ENCODE assay signal across 9 cellular contexts in genomic region chr9:33157960-33158359, GRCh38. TPM values are rescaled to one million over a fixed set of nuclear protein-coding genes. Genes with fewer than 3 reads are reported as not detected.
DNase-seq lines count a peak whose midpoint lies in the region; ATAC-seq and TF ChIP-seq lines count a peak whose summit lies in the region.
"Had no signal": no experiment of that assay in that cellular context is flagged by ENCODE, and none has a peak within 500 bp of the region (broad histone marks: within the 10 kb centered on the region; RNA-seq: fewer than 3 reads in every experiment).

No MANE protein-coding gene starts in this region.

- CTCF ChIA-PET in PC-3 (lab: Charles Lee) = no interaction called here

- BruUV-seq in PC-3 (replicated peaks; lab: Mats Ljungman, UMichigan) = no TSS peak

- H3K79me2 ChIP-seq in PC-3 (ENCODE audit: low read length) (peaks cover 94% of the 10 kb centered on the region), parathyroid adenoma (peaks cover 25% of the 10 kb centered on the region)

- H3K4me1 ChIP-seq in PC-3 (ENCODE audit: insufficient read depth, low read length) = peaks cover 73% of the 10 kb centered on the region
- peaks cover 0 to 20% of the 10 kb centered on the region in 2 donors for H3K4me1 ChIP-seq in esophagus (ENCODE audit: control insufficient read depth in 2 of 2, insufficient read depth in 2 of 2, low read length in 1 of 2)
- H3K4me1 ChIP-seq in parathyroid adenoma = peaks cover 41% of the 10 kb centered on the region

- no peaks in the 10 kb centered on the region for H3K36me3 ChIP-seq in PC-3 (ENCODE audit: low read depth, low read length)
- no peaks in the 10 kb centered on the region for H3K36me3 ChIP-seq in esophagus (ENCODE audit: control insufficient read depth in 2 of 2, insufficient read depth in 2 of 2, low read length in 1 of 2)
- no peaks in the 10 kb centered on the region for H3K36me3 ChIP-seq in parathyroid adenoma (ENCODE audit: control insufficient read depth, insufficient read depth, low read length)
- no peaks in the 10 kb centered on the region for H3K36me3 ChIP-seq in MG63

- intact Hi-C loops in PC-3 (cut with micrococcal nuclease) = no loop called here

- DNase-seq in PC-3 = no peak
- no peak for DNase-seq in MG63
- no peak for DNase-seq in GM03348 (ENCODE audit: low spot score)
- DNase-seq: MV-4-11 had no signal

- H3K4me3 ChIP-seq in PC-3 (ENCODE audit: low read length) (no peak overlapping the region), esophagus (ENCODE audit: low read depth in 1 of 2, low read length in 2 of 2) (no peak overlapping the region), parathyroid adenoma (ENCODE audit: low read depth, low read length) (no peak overlapping the region), MG63 (no peak overlapping the region)

- POLR2A ChIA-PET in PC-3 (lab: Charles Lee; ENCODE audit: unreplicated experiment) = no interaction called here

- no peaks in the 10 kb centered on the region for H4K20me1 ChIP-seq in PC-3 (ENCODE audit: low read length)

- no peak overlapping the region for H3K9ac ChIP-seq in PC-3 (ENCODE audit: low read length)
- no peak overlapping the region for H3K9ac ChIP-seq in parathyroid adenoma

- ATAC-seq in PC-3 (no peak), GM21360 (IDR thresholded peaks at IDR 0.05; ENCODE audit: unreplicated experiment) (no peak), HG03457 (IDR thresholded peaks at IDR 0.05; ENCODE audit: unreplicated experiment) (no peak)

- TF ChIP-seq CTCF in C4-2B (conservative IDR thresholded peaks at IDR 0.05) (no peak), PC-3 (conservative IDR thresholded peaks at IDR 0.05; ENCODE audit: low read depth, low read length) (no peak), parathyroid adenoma (IDR thresholded peaks at IDR 0.05) (no peak)

- no peaks in the 10 kb centered on the region for H3K27me3 ChIP-seq in PC-3 (ENCODE audit: low read length)
- H3K27me3 ChIP-seq in esophagus (ENCODE audit: control insufficient read depth in 1 of 2, insufficient read depth in 2 of 2, low read length in 2 of 2) = no peaks in the 10 kb centered on the region
- H3K27me3 ChIP-seq in parathyroid adenoma (ENCODE audit: control insufficient read depth, insufficient read depth, low read length) = no peaks in the 10 kb centered on the region
- no peaks in the 10 kb centered on the region for H3K27me3 ChIP-seq in MG63

- H3K9me3 ChIP-seq in PC-3 (ENCODE audit: low read length) = no peaks in the 10 kb centered on the region
- H3K9me3 ChIP-seq in esophagus (ENCODE audit: control insufficient read depth in 2 of 2, insufficient read depth in 1 of 2, low read depth in 1 of 2, low read length in 1 of 2) = no peaks in the 10 kb centered on the region
- no peaks in the 10 kb centered on the region for H3K9me3 ChIP-seq in parathyroid adenoma (ENCODE audit: control insufficient read depth, low read length)
- no peaks in the 10 kb centered on the region for H3K9me3 ChIP-seq in MG63

- 36 to 53% methylated on average over 4 of the region's 4 CpGs for WGBS in esophagus, 2 donors

- peaks cover 9% of the 10 kb centered on the region for H3F3A ChIP-seq in PC-3 (ENCODE audit: low read length, unreplicated experiment)

- no peaks in the 10 kb centered on the region for H3K9me2 ChIP-seq in PC-3 (replicated peaks; ENCODE audit: low read length)

- no peak overlapping the region for H2AFZ ChIP-seq in PC-3 (ENCODE audit: low read length)
- no peak overlapping the region for H2AFZ ChIP-seq in parathyroid adenoma

- peak overlapping the region; percentile 82 for H3K4me2 ChIP-seq in PC-3 (ENCODE audit: low read length)
- no peak overlapping the region for H3K4me2 ChIP-seq in parathyroid adenoma (ENCODE audit: low read length)

- H3K27ac ChIP-seq in C4-2B (peak overlapping the region; percentile 89; the same call in 1 of the 2 replicates), PC-3 (ENCODE audit: low read length) (peak overlapping the region; percentile 100), esophagus (ENCODE audit: low read depth in 2 of 2, low read length in 1 of 2) (peak overlapping the region; percentile 84 to 90), parathyroid adenoma (peak overlapping the region; percentile 95)

RNA-seq across cellular contexts. Expression of gene B4GALT1, which starts 9.2 kb away (rescaled TPM):
- total RNA-seq in PC-3 (2014; rRNA removed) = 14.8 and 23.1 TPM in 2 replicates
- 10 to 100 TPM; 26.0 to 29.2 TPM for polyA plus RNA-seq in esophagus
- total RNA-seq in MG63 (2014; rRNA removed; shearing (Covaris generic); ENCODE audit: low replicate concordance) = 31.9 and 35.2 TPM in 2 replicates
